In the genomic region with DNA sequence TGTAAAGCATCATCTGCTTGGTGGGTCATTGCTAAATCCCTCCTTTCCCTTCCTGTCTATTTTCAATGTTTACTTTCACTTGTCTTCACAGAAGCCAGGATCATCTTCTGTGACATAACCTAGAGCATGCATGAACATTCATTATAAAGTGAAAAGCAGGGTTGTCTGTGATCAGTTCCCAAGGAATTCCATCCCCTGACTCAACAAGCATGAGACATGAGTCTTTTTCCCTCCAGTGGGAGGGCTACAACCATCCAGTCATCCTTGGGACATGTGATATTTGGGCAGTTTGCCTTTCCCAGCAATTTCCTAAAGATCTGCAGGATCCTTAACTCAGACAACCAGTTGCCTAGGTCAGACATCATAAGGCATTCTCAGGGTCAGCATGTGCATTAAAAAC, we compare ENCODE assay signal across 1 cellular context.
TF ChIP-seq lines count a peak whose summit lies in the region.

No MANE protein-coding gene starts in this region.

TF ChIP-seq in IMR-90, 13 proteins besides CTCF, POLR2A, EP300 and RAD21 (continued from another document):
- TF ChIP-seq, protein P1, sequence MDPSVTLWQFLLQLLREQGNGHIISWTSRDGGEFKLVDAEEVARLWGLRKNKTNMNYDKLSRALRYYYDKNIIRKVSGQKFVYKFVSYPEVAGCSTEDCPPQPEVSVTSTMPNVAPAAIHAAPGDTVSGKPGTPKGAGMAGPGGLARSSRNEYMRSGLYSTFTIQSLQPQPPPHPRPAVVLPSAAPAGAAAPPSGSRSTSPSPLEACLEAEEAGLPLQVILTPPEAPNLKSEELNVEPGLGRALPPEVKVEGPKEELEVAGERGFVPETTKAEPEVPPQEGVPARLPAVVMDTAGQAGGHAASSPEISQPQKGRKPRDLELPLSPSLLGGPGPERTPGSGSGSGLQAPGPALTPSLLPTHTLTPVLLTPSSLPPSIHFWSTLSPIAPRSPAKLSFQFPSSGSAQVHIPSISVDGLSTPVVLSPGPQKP (IDR thresholded peaks at IDR 0.05; ENCODE audit: borderline replicate concordance, low read depth, low read length) = no peak
- TF ChIP-seq SMC3 (IDR thresholded peaks at IDR 0.05; ENCODE audit: low read depth, low read length) = no peak
TF ChIP-seq in IMR-90: peak in this region for 0.
